In the genomic region with DNA sequence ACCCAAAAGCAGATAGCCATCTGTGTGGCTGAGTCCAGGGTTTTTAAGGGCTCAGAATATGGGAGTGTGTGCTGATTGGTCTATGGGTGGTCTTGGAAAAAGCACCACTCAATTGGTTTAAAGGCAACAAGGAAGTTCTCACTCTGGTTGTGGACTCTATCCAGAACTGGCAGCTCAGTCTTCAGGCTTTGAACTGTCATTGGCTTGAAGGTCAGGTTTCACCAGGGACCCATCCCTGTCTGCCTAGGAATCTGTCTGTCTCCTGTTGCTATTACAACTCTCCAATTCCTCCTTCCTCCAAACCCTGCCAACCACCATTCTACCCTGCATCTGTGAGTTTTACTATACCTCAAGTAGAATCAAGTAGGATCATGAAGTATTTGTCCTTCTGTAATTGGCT, we compare ENCODE assay signal across 8 cellular contexts.
"Had no signal": no experiment of that assay in that cellular context is flagged by ENCODE, and none has a peak within 500 bp of the region (broad histone marks: within the 10 kb centered on the region; RNA-seq: fewer than 3 reads in every experiment).

No MANE protein-coding gene starts in this region.

- H3K4me3 ChIP-seq: GM23248, K562 had no signal

- H3K27ac ChIP-seq: GM23248 had no signal

- FAIRE-seq: H54, HTR-8/SVneo, K562 had no signal

- ATAC-seq: K562 had no signal

- H2AFZ ChIP-seq: GM23248 had no signal

- H3K9ac ChIP-seq: GM23248 had no signal

- DNase-seq: GM23248, GOT3, H9, HCEC 1CT, IMR-90 had no signal
